2 cellular contexts compared by ENCODE assay signal in the genomic region with DNA sequence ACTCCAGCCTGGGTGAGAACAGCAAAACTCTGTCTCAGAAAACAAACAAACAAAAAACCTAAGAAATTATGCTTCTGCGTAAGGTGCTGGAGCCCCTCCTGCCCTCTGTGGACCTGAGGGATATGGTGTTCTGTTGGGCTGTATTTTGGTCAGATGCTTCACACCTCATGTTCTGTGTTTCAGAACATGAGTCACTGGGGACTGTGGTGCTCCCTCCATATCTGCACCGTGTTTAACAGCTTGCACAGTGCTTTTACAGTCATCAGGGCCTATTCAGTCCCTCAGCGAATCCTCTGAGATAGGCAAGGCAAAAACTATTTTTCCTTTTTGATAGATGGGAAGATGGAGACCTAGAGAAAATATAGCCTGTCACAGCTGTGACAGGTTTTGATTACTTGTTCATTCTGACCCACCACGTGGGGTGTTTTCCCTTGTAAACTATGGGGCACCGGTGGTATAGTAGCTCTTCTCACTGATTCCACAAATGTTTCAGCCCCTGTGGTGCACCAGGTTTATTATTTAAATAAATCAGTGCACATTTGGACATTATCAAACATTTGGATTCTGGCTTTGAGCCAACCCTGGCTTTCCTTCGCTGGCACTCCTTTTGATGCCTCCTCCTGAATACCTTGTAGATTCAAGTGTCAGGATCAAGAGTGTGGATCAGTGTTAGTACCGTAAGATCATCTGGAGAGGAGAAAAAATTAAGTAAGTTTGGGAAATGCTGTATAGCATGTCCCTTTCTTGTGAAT.
TF ChIP-seq lines count a peak whose summit lies in the region.

No MANE protein-coding gene starts in this region.

TF ChIP-seq in SK-N-SH treated with all-trans-retinoic acid at 6 μM for 48 hours, 23 proteins besides CTCF, POLR2A, EP300 and RAD21 (continued from another document):
- TF ChIP-seq, protein P1, sequence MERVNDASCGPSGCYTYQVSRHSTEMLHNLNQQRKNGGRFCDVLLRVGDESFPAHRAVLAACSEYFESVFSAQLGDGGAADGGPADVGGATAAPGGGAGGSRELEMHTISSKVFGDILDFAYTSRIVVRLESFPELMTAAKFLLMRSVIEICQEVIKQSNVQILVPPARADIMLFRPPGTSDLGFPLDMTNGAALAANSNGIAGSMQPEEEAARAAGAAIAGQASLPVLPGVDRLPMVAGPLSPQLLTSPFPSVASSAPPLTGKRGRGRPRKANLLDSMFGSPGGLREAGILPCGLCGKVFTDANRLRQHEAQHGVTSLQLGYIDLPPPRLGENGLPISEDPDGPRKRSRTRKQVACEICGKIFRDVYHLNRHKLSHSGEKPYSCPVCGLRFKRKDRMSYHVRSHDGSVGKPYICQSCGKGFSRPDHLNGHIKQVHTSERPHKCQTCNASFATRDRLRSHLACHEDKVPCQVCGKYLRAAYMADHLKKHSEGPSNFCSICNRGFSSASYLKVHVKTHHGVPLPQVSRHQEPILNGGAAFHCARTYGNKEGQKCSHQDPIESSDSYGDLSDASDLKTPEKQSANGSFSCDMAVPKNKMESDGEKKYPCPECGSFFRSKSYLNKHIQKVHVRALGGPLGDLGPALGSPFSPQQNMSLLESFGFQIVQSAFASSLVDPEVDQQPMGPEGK (CRISPR knock-in tag; IDR thresholded peaks at IDR 0.05; ENCODE audit: borderline replicate concordance): no peak
- TF ChIP-seq BACH2 (CRISPR knock-in tag; IDR thresholded peaks at IDR 0.05; ENCODE audit: borderline replicate concordance): no peak
- no peak for TF ChIP-seq ZNF8 (CRISPR knock-in tag; IDR thresholded peaks at IDR 0.05)
- TF ChIP-seq PPARA (CRISPR knock-in tag; IDR thresholded peaks at IDR 0.05; ENCODE audit: borderline replicate concordance): no peak
- no peak for TF ChIP-seq GLIS3 (CRISPR knock-in tag; IDR thresholded peaks at IDR 0.05)
- TF ChIP-seq, protein P2, sequence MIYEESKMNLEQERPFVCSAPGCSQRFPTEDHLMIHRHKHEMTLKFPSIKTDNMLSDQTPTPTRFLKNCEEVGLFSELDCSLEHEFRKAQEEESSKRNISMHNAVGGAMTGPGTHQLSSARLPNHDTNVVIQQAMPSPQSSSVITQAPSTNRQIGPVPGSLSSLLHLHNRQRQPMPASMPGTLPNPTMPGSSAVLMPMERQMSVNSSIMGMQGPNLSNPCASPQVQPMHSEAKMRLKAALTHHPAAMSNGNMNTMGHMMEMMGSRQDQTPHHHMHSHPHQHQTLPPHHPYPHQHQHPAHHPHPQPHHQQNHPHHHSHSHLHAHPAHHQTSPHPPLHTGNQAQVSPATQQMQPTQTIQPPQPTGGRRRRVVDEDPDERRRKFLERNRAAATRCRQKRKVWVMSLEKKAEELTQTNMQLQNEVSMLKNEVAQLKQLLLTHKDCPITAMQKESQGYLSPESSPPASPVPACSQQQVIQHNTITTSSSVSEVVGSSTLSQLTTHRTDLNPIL (CRISPR knock-in tag; IDR thresholded peaks at IDR 0.05; ENCODE audit: low read depth): no peak
- no peak for TF ChIP-seq ZFP30 (CRISPR knock-in tag; IDR thresholded peaks at IDR 0.05)
- TF ChIP-seq SNAI2 (CRISPR knock-in tag; IDR thresholded peaks at IDR 0.05): no peak
- TF ChIP-seq, protein P3, sequence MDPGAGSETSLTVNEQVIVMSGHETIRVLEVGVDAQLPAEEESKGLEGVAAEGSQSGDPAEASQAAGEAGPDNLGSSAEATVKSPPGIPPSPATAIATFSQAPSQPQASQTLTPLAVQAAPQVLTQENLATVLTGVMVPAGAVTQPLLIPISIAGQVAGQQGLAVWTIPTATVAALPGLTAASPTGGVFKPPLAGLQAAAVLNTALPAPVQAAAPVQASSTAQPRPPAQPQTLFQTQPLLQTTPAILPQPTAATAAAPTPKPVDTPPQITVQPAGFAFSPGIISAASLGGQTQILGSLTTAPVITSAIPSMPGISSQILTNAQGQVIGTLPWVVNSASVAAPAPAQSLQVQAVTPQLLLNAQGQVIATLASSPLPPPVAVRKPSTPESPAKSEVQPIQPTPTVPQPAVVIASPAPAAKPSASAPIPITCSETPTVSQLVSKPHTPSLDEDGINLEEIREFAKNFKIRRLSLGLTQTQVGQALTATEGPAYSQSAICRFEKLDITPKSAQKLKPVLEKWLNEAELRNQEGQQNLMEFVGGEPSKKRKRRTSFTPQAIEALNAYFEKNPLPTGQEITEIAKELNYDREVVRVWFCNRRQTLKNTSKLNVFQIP (CRISPR knock-in tag; IDR thresholded peaks at IDR 0.05; ENCODE audit: borderline replicate concordance, low read depth): no peak
TF ChIP-seq in SK-N-SH treated with all-trans-retinoic acid at 6 μM for 48 hours: peak in this region for 0.

TF ChIP-seq in SK-N-SH, 30 proteins besides CTCF, POLR2A, EP300 and RAD21 (continued from another document):
- TF ChIP-seq, protein P4, sequence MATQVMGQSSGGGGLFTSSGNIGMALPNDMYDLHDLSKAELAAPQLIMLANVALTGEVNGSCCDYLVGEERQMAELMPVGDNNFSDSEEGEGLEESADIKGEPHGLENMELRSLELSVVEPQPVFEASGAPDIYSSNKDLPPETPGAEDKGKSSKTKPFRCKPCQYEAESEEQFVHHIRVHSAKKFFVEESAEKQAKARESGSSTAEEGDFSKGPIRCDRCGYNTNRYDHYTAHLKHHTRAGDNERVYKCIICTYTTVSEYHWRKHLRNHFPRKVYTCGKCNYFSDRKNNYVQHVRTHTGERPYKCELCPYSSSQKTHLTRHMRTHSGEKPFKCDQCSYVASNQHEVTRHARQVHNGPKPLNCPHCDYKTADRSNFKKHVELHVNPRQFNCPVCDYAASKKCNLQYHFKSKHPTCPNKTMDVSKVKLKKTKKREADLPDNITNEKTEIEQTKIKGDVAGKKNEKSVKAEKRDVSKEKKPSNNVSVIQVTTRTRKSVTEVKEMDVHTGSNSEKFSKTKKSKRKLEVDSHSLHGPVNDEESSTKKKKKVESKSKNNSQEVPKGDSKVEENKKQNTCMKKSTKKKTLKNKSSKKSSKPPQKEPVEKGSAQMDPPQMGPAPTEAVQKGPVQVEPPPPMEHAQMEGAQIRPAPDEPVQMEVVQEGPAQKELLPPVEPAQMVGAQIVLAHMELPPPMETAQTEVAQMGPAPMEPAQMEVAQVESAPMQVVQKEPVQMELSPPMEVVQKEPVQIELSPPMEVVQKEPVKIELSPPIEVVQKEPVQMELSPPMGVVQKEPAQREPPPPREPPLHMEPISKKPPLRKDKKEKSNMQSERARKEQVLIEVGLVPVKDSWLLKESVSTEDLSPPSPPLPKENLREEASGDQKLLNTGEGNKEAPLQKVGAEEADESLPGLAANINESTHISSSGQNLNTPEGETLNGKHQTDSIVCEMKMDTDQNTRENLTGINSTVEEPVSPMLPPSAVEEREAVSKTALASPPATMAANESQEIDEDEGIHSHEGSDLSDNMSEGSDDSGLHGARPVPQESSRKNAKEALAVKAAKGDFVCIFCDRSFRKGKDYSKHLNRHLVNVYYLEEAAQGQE (IDR thresholded peaks at IDR 0.05; ENCODE audit: low read depth, low read length): no peak
- TF ChIP-seq GATA2 (CRISPR knock-in tag; IDR thresholded peaks at IDR 0.05): no peak
- TF ChIP-seq RCOR1 (IDR thresholded peaks at IDR 0.05; ENCODE audit: low read length): no peak
TF ChIP-seq in SK-N-SH: peak in this region for 0.
